Comparison of ENCODE assay signal across 9 cellular contexts in genomic region chr19:34601071-34601470, GRCh38.
"Had no signal": no experiment of that assay in that cellular context is flagged by ENCODE, and none has a peak within 500 bp of the region (broad histone marks: within the 10 kb centered on the region; RNA-seq: fewer than 3 reads in every experiment).

No MANE protein-coding gene starts in this region.

- H3K9me3 ChIP-seq: HAP-1 had no signal

- DNase-seq: GM23248, GOT3, H7, H9, HCEC 1CT, HFFc6 had no signal

- H3K27ac ChIP-seq: GM23248 had no signal

- H3K36me3 ChIP-seq: HAP-1 had no signal

- ATAC-seq: GM23338, HCT116 had no signal

- H3K4me3 ChIP-seq: GM23248, GM23338, HAP-1 had no signal

- H3K4me1 ChIP-seq: HAP-1 had no signal
